18 cellular contexts compared by ENCODE assay signal in the genomic region with DNA sequence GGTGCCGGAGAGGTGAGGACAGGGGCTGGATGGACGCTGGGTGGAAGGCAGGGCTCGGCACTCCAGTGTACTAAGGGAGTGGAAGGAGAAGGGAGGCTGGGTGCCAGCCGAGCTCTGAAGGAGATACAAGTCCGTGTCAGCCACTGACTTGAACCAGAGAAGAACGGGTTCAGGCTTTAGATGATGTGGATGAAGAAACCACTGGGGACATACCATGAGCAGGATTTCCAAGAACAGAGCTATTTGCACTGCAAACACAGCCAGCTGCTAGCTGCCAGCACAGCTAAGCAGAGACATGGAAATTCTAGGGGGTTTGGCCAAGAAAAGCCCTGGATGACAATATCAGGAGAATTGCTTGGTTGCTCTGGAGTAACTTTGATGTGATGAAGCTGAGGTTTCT. TPM values are rescaled to one million over a fixed set of nuclear protein-coding genes. Genes with fewer than 3 reads are reported as not detected.
"Had no signal": no experiment of that assay in that cellular context is flagged by ENCODE, and none has a peak within 500 bp of the region (broad histone marks: within the 10 kb centered on the region; RNA-seq: fewer than 3 reads in every experiment).

No MANE protein-coding gene starts in this region.

- ATAC-seq: foreskin keratinocyte; left lung; stimulated activated memory B cell treated with anti-CD40 and anti-IgM and Interleukin-4, amounts not matched to agents 10 μg/mL and 1 μg/mL and 100 μg/mL, for 72 hours had no signal

- H3K36me3 Mint-ChIP-seq: stimulated activated memory B cell treated with anti-CD40 and anti-IgM and Interleukin-4, amounts not matched to agents 10 μg/mL and 1 μg/mL and 100 μg/mL, for 72 hours had no signal

- H2AFZ ChIP-seq: parathyroid adenoma had no signal

- H3K27ac Mint-ChIP-seq: activated CD4-positive, alpha-beta T cell treated with anti-CD3 and anti-CD28 coated beads, Interleukin-2, amount 10 ng/mL, durations not matched to agents 7 days and 5 days; stimulated activated memory B cell treated with anti-CD40 and anti-IgM and Interleukin-4, amounts not matched to agents 10 μg/mL and 1 μg/mL and 100 μg/mL, for 72 hours had no signal

- DNase-seq: activated CD4-positive, alpha-beta T cell treated with anti-CD3 and anti-CD28 coated beads, Interleukin-2, amount 10 ng/mL, durations not matched to agents 7 days and 5 days; activated CD4-positive, CD25-positive, alpha-beta regulatory T cell; activated CD8-positive, alpha-beta memory T cell treated with anti-CD3 and anti-CD28 coated beads for 24 hours; activated gamma-delta T cell treated with Interleukin-2 at 50 U/mL for 16 hours; central memory CD4-positive, alpha-beta T cell; cortex of kidney; effector memory CD4-positive, alpha-beta T cell; erythroblast; foreskin keratinocyte; left lung; retina; T-helper 2 cell; trophoblast cell had no signal

- H3K4me3 Mint-ChIP-seq: activated CD4-positive, alpha-beta T cell treated with anti-CD3 and anti-CD28 coated beads, Interleukin-2, amount 10 ng/mL, durations not matched to agents 7 days and 5 days; neural crest cell; stimulated activated memory B cell treated with anti-CD40 and anti-IgM and Interleukin-4, amounts not matched to agents 10 μg/mL and 1 μg/mL and 100 μg/mL, for 72 hours had no signal

- H3K4me3 ChIP-seq: left lung had no signal

- H3K27ac ChIP-seq: foreskin keratinocyte, left lung, parathyroid adenoma had no signal

- H3K4me1 Mint-ChIP-seq: stimulated activated memory B cell treated with anti-CD40 and anti-IgM and Interleukin-4, amounts not matched to agents 10 μg/mL and 1 μg/mL and 100 μg/mL, for 72 hours had no signal

- H3K79me2 ChIP-seq: parathyroid adenoma had no signal

- H3K9ac ChIP-seq: parathyroid adenoma had no signal

- H3K9me3 ChIP-seq: left lung had no signal

- H3K9me3 Mint-ChIP-seq: activated CD4-positive, alpha-beta T cell treated with anti-CD3 and anti-CD28 coated beads, Interleukin-2, amount 10 ng/mL, durations not matched to agents 7 days and 5 days; neural crest cell; stimulated activated memory B cell treated with anti-CD40 and anti-IgM and Interleukin-4, amounts not matched to agents 10 μg/mL and 1 μg/mL and 100 μg/mL, for 72 hours had no signal

- H3K36me3 ChIP-seq: left lung had no signal

- H3K4me1 ChIP-seq: foreskin keratinocyte, parathyroid adenoma had no signal

RNA-seq across cellular contexts. Expression of gene CD207, which starts 5.3 kb away (rescaled TPM):
- total RNA-seq: activated CD4-positive, alpha-beta T cell treated with anti-CD3 and anti-CD28 coated beads, Interleukin-2, amount 10 ng/mL, durations not matched to agents 7 days and 5 days; foreskin keratinocyte; neural crest cell; subcutaneous adipose tissue had no signal
- polyA plus RNA-seq: foreskin keratinocyte had no signal

RNA-seq across cellular contexts. Expression of gene CLEC4F, which starts 9.9 kb away (rescaled TPM):
- total RNA-seq: activated CD4-positive, alpha-beta T cell treated with anti-CD3 and anti-CD28 coated beads, Interleukin-2, amount 10 ng/mL, durations not matched to agents 7 days and 5 days; foreskin keratinocyte; neural crest cell had no signal
- polyA plus RNA-seq: foreskin keratinocyte had no signal

RNA-seq across cellular contexts. Expression of gene FIGLA, which starts 39.9 kb away (rescaled TPM):
- total RNA-seq: activated CD4-positive, alpha-beta T cell treated with anti-CD3 and anti-CD28 coated beads, Interleukin-2, amount 10 ng/mL, durations not matched to agents 7 days and 5 days; foreskin keratinocyte; left lung; mesenteric fat pad; neural crest cell; subcutaneous adipose tissue had no signal
- polyA plus RNA-seq: foreskin keratinocyte had no signal
